Comparison of ENCODE assay signal across 14 cellular contexts in genomic region chr1:74812180-74812541, GRCh38.
A peak's percentile ranks its signal among the peaks of the same experiment; 100 is the strongest.
DNase-seq lines count a peak whose midpoint lies in the region; ATAC-seq and TF ChIP-seq lines count a peak whose summit lies in the region.
"Had no signal": no experiment of that assay in that cellular context is flagged by ENCODE, and none has a peak within 500 bp of the region (broad histone marks: within the 10 kb centered on the region; RNA-seq: fewer than 3 reads in every experiment).

No MANE protein-coding gene starts in this region.

- no peak overlapping the region for H2BK15ac ChIP-seq in neuronal stem cell (ENCODE audit: low read length)

- no peak overlapping the region for H4K8ac ChIP-seq in neuronal stem cell (ENCODE audit: low read depth, low read length)

- H3K79me1 ChIP-seq in neuronal stem cell (ENCODE audit: low read depth, low read length) = no peaks in the 10 kb centered on the region

- no peaks in the 10 kb centered on the region for H3K79me2 ChIP-seq in smooth muscle cell (ENCODE audit: low read depth)

- 96% methylated on average over 1 of the region's 1 CpG for WGBS in smooth muscle cell (ENCODE audit: low lambda C conversion rate)
- WGBS in right lobe of liver (ENCODE audit: insufficient coverage, low coverage, low lambda C conversion rate, missing lambda C conversion rate) = 15% methylated on average over 1 of the region's 1 CpG
- WGBS in neuronal stem cell (ENCODE audit: extremely low coverage in 2 of 2, insufficient read length in 2 of 2, insufficient replicate concordance in 1 of 2), 2 donors = no CpG with 5 or more reads among the region's 1 CpG

- no peaks in the 10 kb centered on the region for H3K27me3 ChIP-seq in smooth muscle cell (ENCODE audit: low read depth)
- H3K27me3 ChIP-seq in right lobe of liver = no peaks in the 10 kb centered on the region
- no peaks in the 10 kb centered on the region for H3K27me3 ChIP-seq in neuronal stem cell (ENCODE audit: control insufficient read depth in 3 of 3, insufficient read depth in 3 of 3, low read depth in 1 of 3, low read length in 3 of 3)
- H3K27me3 ChIP-seq: testis had no signal

- H3K18ac ChIP-seq in neuronal stem cell (ENCODE audit: low read length) = no peak overlapping the region

- no peak overlapping the region for H3K23ac ChIP-seq in neuronal stem cell (ENCODE audit: low read depth, low read length, poor library complexity)

- H3K9ac ChIP-seq in smooth muscle cell (ENCODE audit: low read depth) (no peak overlapping the region), neuronal stem cell (ENCODE audit: low read depth, low read length, poor library complexity) (no peak overlapping the region)

- H3K4me3 ChIP-seq in smooth muscle cell (no peak overlapping the region), right lobe of liver (no peak overlapping the region), neuronal stem cell (ENCODE audit: low read length in 2 of 2) (no peak overlapping the region)
- H3K4me3 ChIP-seq: psoas muscle, testis had no signal

- H2BK12ac ChIP-seq in neuronal stem cell (ENCODE audit: low read length) = no peak overlapping the region

- H3K27ac ChIP-seq in smooth muscle cell (ENCODE audit: low read depth) = no peak overlapping the region
- H3K27ac ChIP-seq in right lobe of liver = no peak overlapping the region
- H3K27ac ChIP-seq in neuronal stem cell (replicated peaks; ENCODE audit: low read length) = no peak overlapping the region
- H3K27ac ChIP-seq: psoas muscle, testis had no signal

- peaks cover 3% of the 10 kb centered on the region for H3F3A ChIP-seq in smooth muscle cell (ENCODE audit: low read depth)

- no peaks in the 10 kb centered on the region for H4K20me1 ChIP-seq in smooth muscle cell (ENCODE audit: low read depth)

- intact Hi-C loops in right lobe of liver (cut with DNase I) = no loop called here

- no peak overlapping the region for H3K14ac ChIP-seq in neuronal stem cell (ENCODE audit: low read length)

- H3K36me3 ChIP-seq in smooth muscle cell (ENCODE audit: low read depth) (no peaks in the 10 kb centered on the region), right lobe of liver (no peaks in the 10 kb centered on the region), neuronal stem cell (replicated peaks in 1 of 2; ENCODE audit: control insufficient read depth in 2 of 2, insufficient read depth in 2 of 2, low read length in 2 of 2) (no peaks in the 10 kb centered on the region)

- TF ChIP-seq POLR2A in right lobe of liver (IDR thresholded peaks at IDR 0.05) = no peak

- peak overlapping the region; percentile 62 for H3K4me2 ChIP-seq in smooth muscle cell
- no peak overlapping the region for H3K4me2 ChIP-seq in neuronal stem cell (ENCODE audit: insufficient read depth, low read length, poor library complexity, severe bottlenecking)

- H4K91ac ChIP-seq in neuronal stem cell (ENCODE audit: low read depth, low read length, poor library complexity) = no peak overlapping the region

- no peak overlapping the region for H2BK5ac ChIP-seq in neuronal stem cell (ENCODE audit: low read length)

- peaks cover 11% of the 10 kb centered on the region for H3K4me1 ChIP-seq in smooth muscle cell (ENCODE audit: low read depth)
- H3K4me1 ChIP-seq in right lobe of liver = no peaks in the 10 kb centered on the region
- H3K4me1 ChIP-seq in neuronal stem cell (ENCODE audit: control insufficient read depth in 2 of 2, insufficient read depth in 1 of 2, low read depth in 1 of 2, low read length in 2 of 2) = peaks cover 0 to 4% of the 10 kb centered on the region in 2 donors
- H3K4me1 ChIP-seq: psoas muscle, testis had no signal

- TF ChIP-seq CTCF in smooth muscle cell (IDR thresholded peaks at IDR 0.05; ENCODE audit: borderline replicate concordance, insufficient read depth, poor library complexity, severe bottlenecking) (no peak), right lobe of liver (IDR thresholded peaks at IDR 0.05) (no peak)

- H3K9me3 ChIP-seq in smooth muscle cell (replicated peaks; ENCODE audit: low read depth) = no peaks in the 10 kb centered on the region
- no peaks in the 10 kb centered on the region for H3K9me3 ChIP-seq in right lobe of liver
- no peaks in the 10 kb centered on the region for H3K9me3 ChIP-seq in neuronal stem cell (replicated peaks in 1 of 2; ENCODE audit: control insufficient read depth in 2 of 2, insufficient read depth in 1 of 2, low read depth in 1 of 2, low read length in 2 of 2)
- H3K9me3 ChIP-seq: psoas muscle, testis had no signal

- no peak overlapping the region for H3K4ac ChIP-seq in neuronal stem cell (ENCODE audit: low read length)

- H2AFZ ChIP-seq in smooth muscle cell (ENCODE audit: low read depth) (no peak overlapping the region), neuronal stem cell (ENCODE audit: low read length) (no peak overlapping the region)

- peak; percentile 82 for ATAC-seq in GM21737 (IDR thresholded peaks at IDR 0.05; ENCODE audit: unreplicated experiment)
- peak; percentile 92 for ATAC-seq in HG03135 (IDR thresholded peaks at IDR 0.05; ENCODE audit: unreplicated experiment)
- no peak for ATAC-seq in right lobe of liver
- ATAC-seq: psoas muscle had no signal

- DNase-seq in NCI-H1694 treated with DMSO at 0.1 percent for 48 hours (lab: John Stamatoyannopoulos, UW) (peak; percentile 70), NCI-H1694 (lab: John Stamatoyannopoulos, UW) (no peak), smooth muscle cell (lab: John Stamatoyannopoulos, UW; ENCODE audit: unreplicated experiment) (no peak), right lobe of liver (no peak), neuronal stem cell (ENCODE audit: low spot score) (no peak), D341Med (ENCODE audit: low spot score) (no peak)
- DNase-seq: 8988T; anterior cingulate cortex; effector memory CD4-positive, alpha-beta T cell; mammary epithelial cell; psoas muscle; testis had no signal

- no peak overlapping the region for H2BK120ac ChIP-seq in neuronal stem cell (ENCODE audit: low read depth, low read length)

- no peak overlapping the region for H2AK5ac ChIP-seq in neuronal stem cell (ENCODE audit: low read depth, low read length)

Comparison
In these comparisons a context has a peak if more than half of its experiments do, and no peak if none do; other contexts are left out.
1. ATAC-seq: peak in GM21737 (single experiment) and HG03135 (single experiment); none in right lobe of liver (0 of 4).